In genomic region chr14:56341766-56342418, GRCh38 we compare ENCODE assay signal across 11 cellular contexts.
DNase-seq lines count a peak whose midpoint lies in the region; ATAC-seq and TF ChIP-seq lines count a peak whose summit lies in the region.
"Had no signal": no experiment of that assay in that cellular context is flagged by ENCODE, and none has a peak within 500 bp of the region (broad histone marks: within the 10 kb centered on the region; RNA-seq: fewer than 3 reads in every experiment).

No MANE protein-coding gene starts in this region.

- H3K4me1 ChIP-seq in ACC112 (ENCODE audit: control insufficient read depth, insufficient read depth, low read length, unreplicated experiment), result peaks cover 31% of the 10 kb centered on the region
- H3K4me1 ChIP-seq in right lobe of liver, result peaks cover 0 to 6% (median 0%) of the 10 kb centered on the region in 4 donors

- WGBS in right lobe of liver (ENCODE audit: insufficient coverage, low coverage, low lambda C conversion rate, missing lambda C conversion rate), result 24% methylated on average over 7 of the region's 7 CpGs

- H3K9me3 ChIP-seq in right lobe of liver, result no peaks in the 10 kb centered on the region
- H3K9me3 ChIP-seq: heart right ventricle had no signal

- DNase-seq in SK-MEL-5 (ENCODE audit: low read depth, low spot score) (peak; percentile 7), right lobe of liver (no peak), NCI-H510A treated with DMSO at 0.1 percent for 48 hours (lab: John Stamatoyannopoulos, UW) (no peak), DMS153 treated with DMSO at 0.1 percent for 48 hours (lab: John Stamatoyannopoulos, UW; ENCODE audit: unreplicated experiment) (no peak)
- DNase-seq in stimulated activated CD4-positive, alpha-beta T cell treated with anti-CD3 and anti-CD28 coated beads, Interleukin-2, amount 100 ng/mL, for 48 hours, result no peak
- DNase-seq: heart right ventricle, NCI-H1105 treated with DMSO at 0.1 percent for 48 hours had no signal

- ATAC-seq in GM21447 (IDR thresholded peaks at IDR 0.05; ENCODE audit: unreplicated experiment) (peak; percentile 45), right lobe of liver (peak in 2 of 4 donors; percentile 12 to 41), HG03045 (IDR thresholded peaks at IDR 0.05; ENCODE audit: unreplicated experiment) (no peak)
- ATAC-seq: natural killer cell treated with Interleukin-12 subunit alpha and Interleukin-12 subunit beta and Interleukin-15 and Interleukin-18, amount 100 ng/mL, for 72 hours had no signal

- no peak overlapping the region for H3K4me3 ChIP-seq in ACC112 (ENCODE audit: low read depth, low read length)
- H3K4me3 ChIP-seq in right lobe of liver, result no peak overlapping the region
- H3K4me3 ChIP-seq: heart right ventricle had no signal

- in situ Hi-C loops in SK-MEL-5 (cut with HindIII; ENCODE audit: low pct_unique_long_range_greater_than_20kb, low sequenced_read_pairs), result no loop called here

- H3K36me3 ChIP-seq in ACC112 (ENCODE audit: insufficient read depth, low read length), result no peaks in the 10 kb centered on the region
- no peaks in the 10 kb centered on the region for H3K36me3 ChIP-seq in right lobe of liver
- H3K36me3 ChIP-seq: heart right ventricle had no signal

- intact Hi-C loops in right lobe of liver (cut with DNase I), result no loop called here

- no peaks in the 10 kb centered on the region for H3K79me2 ChIP-seq in ACC112 (ENCODE audit: control insufficient read depth, insufficient read depth, low read length, unreplicated experiment)

- no peak overlapping the region for H3K27ac ChIP-seq in ACC112 (ENCODE audit: low read depth, low read length)
- peak overlapping the region; percentile 2 to 31 (median 23) for H3K27ac ChIP-seq in right lobe of liver

- no peak for TF ChIP-seq POLR2A in right lobe of liver (IDR thresholded peaks at IDR 0.05)

- H2AFZ ChIP-seq in ACC112 (ENCODE audit: low read length, unreplicated experiment), result peak overlapping the region; percentile 5

- TF ChIP-seq CTCF in right lobe of liver (IDR thresholded peaks at IDR 0.05), result no peak

- no peaks in the 10 kb centered on the region for H3K27me3 ChIP-seq in ACC112 (ENCODE audit: insufficient read depth, low read length)
- H3K27me3 ChIP-seq in right lobe of liver, result no peaks in the 10 kb centered on the region
- H3K27me3 ChIP-seq: heart right ventricle had no signal
